Comparison of ENCODE assay signal across 1 cellular context in the genomic region with DNA sequence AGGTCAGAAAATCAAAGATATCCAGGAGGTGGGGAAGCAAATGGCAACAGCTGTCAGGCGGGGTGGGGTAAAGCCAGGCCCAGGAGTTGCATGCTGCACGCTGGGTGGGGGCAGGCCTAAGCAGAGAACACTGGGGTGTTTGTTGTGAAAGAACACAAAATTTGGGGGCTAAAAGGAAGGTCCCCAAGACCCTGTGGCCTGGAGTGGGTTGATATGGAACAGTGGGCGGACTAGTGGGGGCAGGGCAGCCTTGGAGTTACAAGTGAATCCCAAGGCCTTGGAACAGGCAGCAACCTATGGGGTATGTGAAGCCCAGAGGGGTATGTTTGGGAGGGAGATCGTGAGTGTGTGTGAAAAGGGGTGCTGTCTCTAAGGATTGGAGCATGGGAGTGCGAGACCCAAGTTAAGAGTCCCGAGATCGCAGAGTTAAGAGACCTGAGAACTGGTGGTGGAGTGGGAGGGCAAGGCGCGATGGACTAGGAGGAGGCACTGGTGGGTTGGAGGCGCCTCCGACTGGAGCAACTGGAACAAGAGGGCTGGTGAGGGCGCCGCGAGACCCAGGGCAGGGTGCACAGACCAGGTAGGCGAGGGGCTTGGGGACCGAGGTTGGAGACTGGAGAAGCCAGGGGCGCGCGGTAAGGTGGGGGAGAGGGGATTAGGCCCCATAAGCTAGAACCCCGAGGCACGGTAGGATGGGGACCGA.
TF ChIP-seq lines count a peak whose summit lies in the region.

No MANE protein-coding gene starts in this region.

TF ChIP-seq in endothelial cell of umbilical vein, 7 proteins besides CTCF, POLR2A, EP300 and RAD21:
- TF ChIP-seq FOS (IDR thresholded peaks at IDR 0.05; ENCODE audit: borderline replicate concordance, insufficient read depth, low read length) (no peak), JUN (IDR thresholded peaks at IDR 0.05; ENCODE audit: borderline replicate concordance, insufficient read depth, insufficient read length, low read depth) (no peak)
